1 cellular context compared by ENCODE assay signal in the genomic region with DNA sequence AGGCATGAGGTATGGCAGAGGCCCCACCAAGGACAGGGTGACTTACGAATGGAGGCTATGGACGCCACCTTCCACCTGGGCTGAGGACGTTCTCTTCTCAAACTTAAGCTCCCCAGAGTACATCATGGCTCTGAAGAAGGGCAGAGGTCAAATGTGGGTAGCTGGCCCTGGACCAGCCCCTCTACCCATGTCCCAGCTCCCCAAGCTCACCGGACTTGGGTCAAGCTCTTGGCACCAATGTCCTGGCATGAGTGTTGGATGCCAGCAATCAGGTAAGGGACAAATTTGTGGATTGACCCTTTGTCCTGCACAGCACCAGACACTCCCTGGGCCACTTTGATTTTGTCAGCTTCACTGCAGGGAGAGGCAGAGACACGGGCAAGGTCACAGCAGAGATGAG.
TF ChIP-seq lines count a peak whose summit lies in the region.

No MANE protein-coding gene starts in this region.

TF ChIP-seq in H1, 55 proteins besides CTCF, POLR2A, EP300 and RAD21:
- 0 out of 2 replicates have a peak, but pooled peaks have one; percentile 12 for TF ChIP-seq POLR2AphosphoS5 (IDR thresholded peaks at IDR 0.05; ENCODE audit: low read depth, low read length)
- TF ChIP-seq BACH1 (IDR thresholded peaks at IDR 0.05; ENCODE audit: low read length), result no peak
